1 cellular context compared by ENCODE assay signal in genomic region chr7:112995091-112995824, GRCh38.
TF ChIP-seq lines count a peak whose summit lies in the region.

No MANE protein-coding gene starts in this region.

TF ChIP-seq in WTC11, 78 proteins besides CTCF, POLR2A, EP300 and RAD21 (continued from another document):
- TF ChIP-seq E2F4 (CRISPR knock-in tag; IDR thresholded peaks at IDR 0.05; ENCODE audit: borderline replicate concordance, low read depth), result no peak
- TF ChIP-seq ESRRA (CRISPR knock-in tag; IDR thresholded peaks at IDR 0.05; ENCODE audit: borderline replicate concordance), result no peak
- TF ChIP-seq STAT6 (CRISPR knock-in tag; conservative IDR thresholded peaks at IDR 0.05; ENCODE audit: low read depth), result no peak
- TF ChIP-seq FOXP1 (CRISPR knock-in tag; IDR thresholded peaks at IDR 0.05; ENCODE audit: borderline replicate concordance), result no peak
- no peak for TF ChIP-seq NR2C2 (CRISPR knock-in tag; IDR thresholded peaks at IDR 0.05)
